16 cellular contexts compared by ENCODE assay signal in genomic region chr3:17399586-17399985, GRCh38.
DNase-seq lines count a peak whose midpoint lies in the region; ATAC-seq and TF ChIP-seq lines count a peak whose summit lies in the region.
"Had no signal": no experiment of that assay in that cellular context is flagged by ENCODE, and none has a peak within 500 bp of the region (broad histone marks: within the 10 kb centered on the region; RNA-seq: fewer than 3 reads in every experiment).

No MANE protein-coding gene starts in this region.

- H3K36me3 ChIP-seq in neuronal stem cell (replicated peaks in 1 of 2; ENCODE audit: control insufficient read depth in 2 of 2, insufficient read depth in 2 of 2, low read length in 2 of 2) (peaks cover 0 to 7% of the 10 kb centered on the region in 2 donors), esophagus squamous epithelium (peaks cover 0 to 25% (median 0%) of the 10 kb centered on the region in 3 donors)
- H3K36me3 ChIP-seq: MG63, WERI-Rb-1 had no signal

- intact Hi-C loops in esophagus squamous epithelium (cut with DNase I): no loop called here

- H3K27me3 ChIP-seq in neuronal stem cell (ENCODE audit: control insufficient read depth in 3 of 3, insufficient read depth in 3 of 3, low read depth in 1 of 3, low read length in 3 of 3) (no peaks in the 10 kb centered on the region), esophagus squamous epithelium (no peaks in the 10 kb centered on the region)
- H3K27me3 ChIP-seq: body of pancreas, MG63, suprapubic skin had no signal

- DNase-seq in NAMALWA (ENCODE audit: low spot score) (peak; percentile 19), neuronal stem cell (ENCODE audit: low spot score) (no peak), HuH-7 (ENCODE audit: low spot score) (no peak), esophagus squamous epithelium (lab: John Stamatoyannopoulos, UW) (no peak), T-cell (no peak)
- DNase-seq: activated T-cell treated with anti-CD3 and anti-CD28 coated beads, Interleukin-2, amount 50 U/mL, for 4 hours; body of pancreas; MG63; SHP77; WERI-Rb-1 had no signal

- H3K4me1 Mint-ChIP-seq in T-cell: no peaks in the 10 kb centered on the region

- TF ChIP-seq POLR2A in esophagus squamous epithelium (IDR thresholded peaks at IDR 0.05): no peak

- CTCF ChIA-PET in T-cell (lab: Charles Lee): interaction anchor here in 1 of 2 donors (0.8 kb wide), 1 partner anchor 10 kb away, joined by 3 read pairs; no protein-coding TSS in a partner anchor

- H2BK5ac ChIP-seq in neuronal stem cell (ENCODE audit: low read length): no peak overlapping the region

- no peaks in the 10 kb centered on the region for H3K27me3 Mint-ChIP-seq in T-cell

- H3K9me3 ChIP-seq in neuronal stem cell (replicated peaks in 1 of 2; ENCODE audit: control insufficient read depth in 2 of 2, insufficient read depth in 1 of 2, low read depth in 1 of 2, low read length in 2 of 2) (no peaks in the 10 kb centered on the region), esophagus squamous epithelium (no peaks in the 10 kb centered on the region)
- H3K9me3 ChIP-seq: body of pancreas, MG63, suprapubic skin had no signal

- no peak overlapping the region for H2AFZ ChIP-seq in neuronal stem cell (ENCODE audit: low read length)

- no peak overlapping the region for H3K18ac ChIP-seq in neuronal stem cell (ENCODE audit: low read length)

- no peak for TF ChIP-seq CTCF in esophagus squamous epithelium (IDR thresholded peaks at IDR 0.05)

- ATAC-seq in GM18861 (IDR thresholded peaks at IDR 0.05; ENCODE audit: unreplicated experiment) (peak; percentile 37), GM21526 (IDR thresholded peaks at IDR 0.05; ENCODE audit: low FRiP score, unreplicated experiment) (peak; percentile 39), HG03045 (IDR thresholded peaks at IDR 0.05; ENCODE audit: unreplicated experiment) (peak; percentile 41), T-cell (replicated peaks in 1 of 4) (no peak)
- ATAC-seq: activated T-cell treated with anti-CD3 and anti-CD28 coated beads, Interleukin-2, amount 50 U/mL, for 4 hours; body of pancreas had no signal

- no peak overlapping the region for H2BK15ac ChIP-seq in neuronal stem cell (ENCODE audit: low read length)

- peaks cover 0 to 1% of the 10 kb centered on the region in 2 donors for H3K4me1 ChIP-seq in neuronal stem cell (ENCODE audit: control insufficient read depth in 2 of 2, insufficient read depth in 1 of 2, low read depth in 1 of 2, low read length in 2 of 2)
- H3K4me1 ChIP-seq in esophagus squamous epithelium: no peaks in the 10 kb centered on the region
- H3K4me1 ChIP-seq: body of pancreas, suprapubic skin had no signal

- POLR2A ChIA-PET in T-cell (lab: Charles Lee): no interaction called here

- no peak overlapping the region for H3K27ac ChIP-seq in neuronal stem cell (replicated peaks; ENCODE audit: low read length)
- no peak overlapping the region for H3K27ac ChIP-seq in esophagus squamous epithelium
- H3K27ac ChIP-seq: body of pancreas, HL-60, suprapubic skin, WERI-Rb-1 had no signal

- no peaks in the 10 kb centered on the region for H3K79me1 ChIP-seq in neuronal stem cell (ENCODE audit: low read depth, low read length)

- H3K9me3 Mint-ChIP-seq in T-cell: no peaks in the 10 kb centered on the region
- H3K9me3 Mint-ChIP-seq: activated T-cell treated with anti-CD3 and anti-CD28 coated beads, Interleukin-2, amount 50 U/mL, for 4 hours; CD14-positive monocyte had no signal

- no CpG with 5 or more reads among the region's 1 CpG for WGBS in neuronal stem cell (ENCODE audit: extremely low coverage in 2 of 2, insufficient read length in 2 of 2, insufficient replicate concordance in 1 of 2), 2 donors
- WGBS in esophagus squamous epithelium, 2 donors: 88% methylated on average over 1 of the region's 1 CpG

- no peak overlapping the region for H3K4ac ChIP-seq in neuronal stem cell (ENCODE audit: low read length)

- H3K4me2 ChIP-seq in neuronal stem cell (ENCODE audit: insufficient read depth, low read length, poor library complexity, severe bottlenecking): no peak overlapping the region

- no peak overlapping the region for H4K8ac ChIP-seq in neuronal stem cell (ENCODE audit: low read depth, low read length)

- H2BK12ac ChIP-seq in neuronal stem cell (ENCODE audit: low read length): no peak overlapping the region

- H3K9ac ChIP-seq in neuronal stem cell (ENCODE audit: low read depth, low read length, poor library complexity): no peak overlapping the region

- H3K27ac Mint-ChIP-seq in T-cell: no peak overlapping the region
- H3K27ac Mint-ChIP-seq: CD14-positive monocyte had no signal

- no peak overlapping the region for H3K14ac ChIP-seq in neuronal stem cell (ENCODE audit: low read length)

- no peak overlapping the region for H4K91ac ChIP-seq in neuronal stem cell (ENCODE audit: low read depth, low read length, poor library complexity)

- H2BK120ac ChIP-seq in neuronal stem cell (ENCODE audit: low read depth, low read length): no peak overlapping the region

- H3K36me3 Mint-ChIP-seq in T-cell: peaks cover 46% of the 10 kb centered on the region

- H3K4me3 ChIP-seq in neuronal stem cell (ENCODE audit: low read length in 2 of 2) (no peak overlapping the region), esophagus squamous epithelium (no peak overlapping the region)
- H3K4me3 ChIP-seq: body of pancreas, MG63, suprapubic skin had no signal

- no peak overlapping the region for H2AK5ac ChIP-seq in neuronal stem cell (ENCODE audit: low read depth, low read length)

- H3K23ac ChIP-seq in neuronal stem cell (ENCODE audit: low read depth, low read length, poor library complexity): no peak overlapping the region

- no peak overlapping the region for H3K4me3 Mint-ChIP-seq in T-cell
- H3K4me3 Mint-ChIP-seq: activated T-cell treated with anti-CD3 and anti-CD28 coated beads, Interleukin-2, amount 50 U/mL, for 4 hours; CD14-positive monocyte had no signal

Comparison
In these comparisons a context has a peak if more than half of its experiments do, and no peak if none do; other contexts are left out.
1. ATAC-seq: peak in GM18861 (single experiment), GM21526 (single experiment) and HG03045 (single experiment); none in T-cell (0 of 4).